9 cellular contexts compared by ENCODE assay signal in genomic region chrY:7273587-7274203, GRCh38.
DNase-seq lines count a peak whose midpoint lies in the region; ATAC-seq lines count a peak whose summit lies in the region.
"Had no signal": no experiment of that assay in that cellular context is flagged by ENCODE, and none has a peak within 500 bp of the region (broad histone marks: within the 10 kb centered on the region; RNA-seq: fewer than 3 reads in every experiment).

No MANE protein-coding gene starts in this region.

- peak; percentile 73 for ATAC-seq in GM18868 (IDR thresholded peaks at IDR 0.05; ENCODE audit: unreplicated experiment)
- ATAC-seq in right cardiac atrium, result peak in 1 of 2 donors; percentile 96

- H3K9me3 ChIP-seq in right cardiac atrium (ENCODE audit: control insufficient read depth, low read length), result no peaks in the 10 kb centered on the region

- H3K4me1 ChIP-seq in right cardiac atrium (ENCODE audit: control insufficient read depth, insufficient read depth, low read length), result peaks cover 7% of the 10 kb centered on the region

- peak overlapping the region; percentile 97 for H3K27ac Mint-ChIP-seq in activated CD4-positive, alpha-beta memory T cell treated with anti-CD3 and anti-CD28 coated beads, Interleukin-2, amount 10 ng/mL, durations not matched to agents 7 days and 5 days
- H3K27ac Mint-ChIP-seq in immature natural killer cell, result peak overlapping the region in 1 of 6 donors; percentile 94

- no peaks in the 10 kb centered on the region for H3K9me3 Mint-ChIP-seq in activated CD4-positive, alpha-beta memory T cell treated with anti-CD3 and anti-CD28 coated beads, Interleukin-2, amount 10 ng/mL, durations not matched to agents 7 days and 5 days
- no peaks in the 10 kb centered on the region for H3K9me3 Mint-ChIP-seq in immature natural killer cell

- peak; percentile 72 for DNase-seq in HT1080 (ENCODE audit: low read depth)
- DNase-seq in activated CD4-positive, alpha-beta memory T cell treated with anti-CD3 and anti-CD28 coated beads, Interleukin-2, amount 10 ng/mL, durations not matched to agents 7 days and 5 days, result peak; percentile 93
- DNase-seq in right cardiac atrium, result peak in 1 of 3 donors; percentile 92
- DNase-seq in stimulated activated CD8-positive, alpha-beta memory T cell treated with anti-CD3 and anti-CD28 coated beads, Interleukin-15, amount 100 ng/mL, for 1 hour (ENCODE audit: low read depth), result peak; percentile 66
- no peak for DNase-seq in UCSD-AML1 (lab: John Stamatoyannopoulos, UW; ENCODE audit: unreplicated experiment)
- DNase-seq in immature natural killer cell, result no peak
- no peak for DNase-seq in middle frontal gyrus (ENCODE audit: extremely low spot score, low spot score)

- peaks cover 21% of the 10 kb centered on the region for H3K4me1 Mint-ChIP-seq in activated CD4-positive, alpha-beta memory T cell treated with anti-CD3 and anti-CD28 coated beads, Interleukin-2, amount 10 ng/mL, durations not matched to agents 7 days and 5 days
- no peaks in the 10 kb centered on the region for H3K4me1 Mint-ChIP-seq in immature natural killer cell

- no peaks in the 10 kb centered on the region for H3K27me3 Mint-ChIP-seq in activated CD4-positive, alpha-beta memory T cell treated with anti-CD3 and anti-CD28 coated beads, Interleukin-2, amount 10 ng/mL, durations not matched to agents 7 days and 5 days
- H3K27me3 Mint-ChIP-seq in immature natural killer cell (ENCODE audit: low read depth in 3 of 3), result peaks cover 0 to 21% (median 0%) of the 10 kb centered on the region in 3 donors

- WGBS in right cardiac atrium, result under 1% methylated on average over 65 of the region's 65 CpGs

- peak overlapping the region; percentile 82 for H3K4me3 ChIP-seq in right cardiac atrium (ENCODE audit: low read length)

- H3K27ac ChIP-seq in right cardiac atrium (ENCODE audit: low read length), result peak overlapping the region; percentile 79
- H3K27ac ChIP-seq: KMS-11 had no signal

- H3K27me3 ChIP-seq in right cardiac atrium (ENCODE audit: control insufficient read depth, insufficient read depth), result no peaks in the 10 kb centered on the region

- CTCF ChIA-PET in activated CD4-positive, alpha-beta memory T cell treated with anti-CD3 and anti-CD28 coated beads, Interleukin-2, amount 10 ng/mL, durations not matched to agents 7 days and 5 days (lab: Charles Lee), result interaction anchor here (0.7 to 3.6 kb wide), 7 partner anchors 12 to 174 kb away, joined by 3 to 26 read pairs (median 4); no protein-coding TSS in a partner anchor

- intact Hi-C loops in right cardiac atrium (cut with DNase I), result loop anchor here in 1 of 4 donors (5.0 kb wide), 1 partner anchor 69 kb away; no protein-coding TSS in a partner anchor

- peaks cover 32% of the 10 kb centered on the region for H3K36me3 Mint-ChIP-seq in activated CD4-positive, alpha-beta memory T cell treated with anti-CD3 and anti-CD28 coated beads, Interleukin-2, amount 10 ng/mL, durations not matched to agents 7 days and 5 days (ENCODE audit: low read depth)
- no peaks in the 10 kb centered on the region for H3K36me3 Mint-ChIP-seq in immature natural killer cell

- POLR2A ChIA-PET in activated CD4-positive, alpha-beta memory T cell treated with anti-CD3 and anti-CD28 coated beads, Interleukin-2, amount 10 ng/mL, durations not matched to agents 7 days and 5 days (lab: Charles Lee), result interaction anchor here (0.7 to 2.8 kb wide), 9 partner anchors 9 to 173 kb away, joined by 3 to 22 read pairs (median 6); no protein-coding TSS in a partner anchor

- peak overlapping the region; percentile 94 for H3K4me3 Mint-ChIP-seq in activated CD4-positive, alpha-beta memory T cell treated with anti-CD3 and anti-CD28 coated beads, Interleukin-2, amount 10 ng/mL, durations not matched to agents 7 days and 5 days
- peak overlapping the region in 1 of 5 donors; percentile 94 for H3K4me3 Mint-ChIP-seq in immature natural killer cell

Comparison
In these comparisons a context has a peak if more than half of its experiments do, and no peak if none do; other contexts are left out.
1. DNase-seq: peak in HT1080 (single experiment), activated CD4-positive, alpha-beta memory T cell treated with anti-CD3 and anti-CD28 coated beads, Interleukin-2, amount 10 ng/mL, durations not matched to agents 7 days and 5 days (single experiment) and stimulated activated CD8-positive, alpha-beta memory T cell treated with anti-CD3 and anti-CD28 coated beads, Interleukin-15, amount 100 ng/mL, for 1 hour (single experiment); none in UCSD-AML1 (single experiment), immature natural killer cell (0 of 3) and middle frontal gyrus (single experiment).